ENCODE assay signal across 22 cellular contexts in genomic region chr4:118736867-118737266, GRCh38. TPM values are rescaled to one million over a fixed set of nuclear protein-coding genes. Genes with fewer than 3 reads are reported as not detected.
DNase-seq lines count a peak whose midpoint lies in the region; ATAC-seq, FAIRE-seq and TF ChIP-seq lines count a peak whose summit lies in the region.
"Had no signal": no experiment of that assay in that cellular context is flagged by ENCODE, and none has a peak within 500 bp of the region (broad histone marks: within the 10 kb centered on the region; RNA-seq: fewer than 3 reads in every experiment).

No MANE protein-coding gene starts in this region.

- DNase-seq in NCI-H146 (lab: John Stamatoyannopoulos, UW) (peak; percentile 13), NCI-H146 treated with DMSO at 0.1 percent for 48 hours (lab: John Stamatoyannopoulos, UW; ENCODE audit: unreplicated experiment) (no peak), GM12891 (ENCODE audit: insufficient read length, low spot score) (no peak), NCI-H345 treated with DMSO at 0.1 percent for 48 hours (lab: John Stamatoyannopoulos, UW; ENCODE audit: unreplicated experiment) (peak; percentile 4), mesothelial cell of epicardium (ENCODE audit: low spot score in 2 of 2, unreplicated experiment in 2 of 2) (no peak), amniotic stem cell (lab: John Stamatoyannopoulos, UW) (no peak)
- DNase-seq in effector memory CD8-positive, alpha-beta T cell = no peak
- DNase-seq: DMS153, DND-41, H9, Kasumi-1, NCI-H1105 treated with DMSO at 0.1 percent for 48 hours, NCI-H187, NCI-H2227 treated with DMSO at 0.1 percent for 48 hours, NCI-H510A treated with DMSO at 0.1 percent for 48 hours, NCI-H82, SHP77 treated with DMSO at 0.1 percent for 48 hours, T-helper 2 cell had no signal

- H3K36me3 Mint-ChIP-seq in mesothelial cell of epicardium = peaks cover 39% of the 10 kb centered on the region
- H3K36me3 Mint-ChIP-seq in effector memory CD8-positive, alpha-beta T cell (ENCODE audit: insufficient read depth) = peaks cover 43% of the 10 kb centered on the region

- no peak for TF ChIP-seq CTCF in mesothelial cell of epicardium (IDR thresholded peaks at IDR 0.05; ENCODE audit: unreplicated experiment)

- ATAC-seq in effector memory CD8-positive, alpha-beta T cell (replicated peaks) = no peak
- ATAC-seq in GM21786 (IDR thresholded peaks at IDR 0.05; ENCODE audit: unreplicated experiment) = no peak
- ATAC-seq: GM23338, K562 had no signal

- no peaks in the 10 kb centered on the region for H3K27me3 Mint-ChIP-seq in mesothelial cell of epicardium (ENCODE audit: low read depth)
- no peaks in the 10 kb centered on the region for H3K27me3 Mint-ChIP-seq in effector memory CD8-positive, alpha-beta T cell

- H3K27ac Mint-ChIP-seq in mesothelial cell of epicardium = peak overlapping the region; percentile 76
- no peak overlapping the region for H3K27ac Mint-ChIP-seq in effector memory CD8-positive, alpha-beta T cell
- H3K27ac Mint-ChIP-seq: GM23338, H9 had no signal

- H3K9me3 Mint-ChIP-seq in mesothelial cell of epicardium = no peaks in the 10 kb centered on the region
- H3K9me3 Mint-ChIP-seq in effector memory CD8-positive, alpha-beta T cell = no peaks in the 10 kb centered on the region
- H3K9me3 Mint-ChIP-seq: GM23338, H9 had no signal

- H3K4me3 Mint-ChIP-seq in mesothelial cell of epicardium = no peak overlapping the region
- no peak overlapping the region for H3K4me3 Mint-ChIP-seq in effector memory CD8-positive, alpha-beta T cell
- H3K4me3 Mint-ChIP-seq: GM23338, H9 had no signal

- no peak for TF ChIP-seq POLR2A in GM12891 (IDR thresholded peaks at IDR 0.05; ENCODE audit: low read depth, low read length)

- peaks cover 28% of the 10 kb centered on the region for H3K4me1 Mint-ChIP-seq in mesothelial cell of epicardium
- H3K4me1 Mint-ChIP-seq in effector memory CD8-positive, alpha-beta T cell (ENCODE audit: low read depth in 2 of 2) = no peaks in the 10 kb centered on the region
- H3K4me1 Mint-ChIP-seq: H9 had no signal

- FAIRE-seq in GM12891 (lab: Jason Lieb, UNC) = peak; percentile 63
- FAIRE-seq: HTR-8/SVneo, K562 had no signal

TF ChIP-seq in GM12891, 5 proteins besides CTCF, POLR2A, EP300 and RAD21:
- no peak for TF ChIP-seq POU2F2 (IDR thresholded peaks at IDR 0.05; ENCODE audit: low read depth, low read length)
- no peak for TF ChIP-seq SPI1 (IDR thresholded peaks at IDR 0.05; ENCODE audit: low read depth, low read length)
- no peak for TF ChIP-seq TAF1 (IDR thresholded peaks at IDR 0.05; ENCODE audit: low read depth, low read length)

RNA-seq across cellular contexts. Expression of gene METTL14, which starts 51.7 kb away (rescaled TPM):
- polyA plus RNA-seq in GM12891 (2012; ENCODE audit: low read depth, missing spikeins) = 14.5 TPM
- total RNA-seq in mesothelial cell of epicardium = 60.2 to 64.6 TPM (median 62.7 TPM) in 3 replicates

Comparison
In these comparisons a context has a peak if more than half of its experiments do, and no peak if none do; other contexts are left out.
1. DNase-seq: peak in NCI-H146 (single experiment) and NCI-H345 treated with DMSO at 0.1 percent for 48 hours (single experiment); none in NCI-H146 treated with DMSO at 0.1 percent for 48 hours (single experiment), GM12891 (single experiment), mesothelial cell of epicardium (0 of 2), effector memory CD8-positive, alpha-beta T cell (0 of 3) and amniotic stem cell (single experiment).